Comparison of ENCODE assay signal across 16 cellular contexts in the genomic region with DNA sequence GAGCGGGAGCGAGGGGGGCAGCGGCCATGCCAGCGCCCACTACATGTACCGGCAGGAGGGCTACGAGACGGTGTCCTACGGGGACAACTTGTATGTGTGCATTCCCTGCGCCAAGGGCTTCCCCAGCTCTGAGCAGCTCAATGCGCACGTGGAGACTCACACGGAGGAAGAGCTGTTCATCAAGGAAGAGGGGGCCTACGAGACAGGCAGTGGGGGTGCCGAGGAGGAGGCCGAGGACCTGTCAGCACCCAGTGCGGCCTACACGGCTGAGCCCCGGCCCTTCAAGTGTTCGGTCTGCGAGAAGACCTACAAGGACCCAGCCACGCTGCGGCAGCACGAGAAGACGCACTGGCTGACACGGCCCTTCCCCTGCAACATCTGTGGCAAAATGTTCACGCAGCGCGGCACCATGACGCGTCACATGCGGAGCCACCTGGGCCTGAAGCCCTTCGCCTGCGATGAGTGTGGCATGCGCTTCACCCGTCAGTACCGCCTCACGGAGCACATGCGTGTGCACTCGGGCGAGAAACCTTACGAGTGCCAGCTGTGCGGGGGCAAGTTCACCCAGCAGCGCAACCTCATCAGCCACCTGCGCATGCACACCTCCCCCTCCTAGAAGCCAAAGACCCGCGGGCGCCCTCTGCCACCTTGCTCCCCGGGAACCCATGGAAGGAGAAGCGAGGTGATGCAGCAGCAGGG. TPM values are rescaled to one million over a fixed set of nuclear protein-coding genes. Genes with fewer than 3 reads are reported as not detected.
DNase-seq lines count a peak whose midpoint lies in the region; ATAC-seq and TF ChIP-seq lines count a peak whose summit lies in the region.
"Had no signal": no experiment of that assay in that cellular context is flagged by ENCODE, and none has a peak within 500 bp of the region (broad histone marks: within the 10 kb centered on the region; RNA-seq: fewer than 3 reads in every experiment).

No MANE protein-coding gene starts in this region.

- H4K8ac ChIP-seq in trophoblast cell (ENCODE audit: low read depth, low read length): no peak overlapping the region

- H3K9me3 Mint-ChIP-seq in endothelial cell (ENCODE audit: unreplicated experiment) (no peaks in the 10 kb centered on the region), type B pancreatic cell (no peaks in the 10 kb centered on the region)
- H3K9me3 Mint-ChIP-seq: immature natural killer cell; stimulated activated naive CD8-positive, alpha-beta T cell treated with anti-CD3 and anti-CD28 coated beads, Interleukin-15, amount 100 ng/mL, for 72 hours had no signal

- H3K36me3 Mint-ChIP-seq in endothelial cell (ENCODE audit: low read depth, unreplicated experiment) (peaks cover 4% of the 10 kb centered on the region), type B pancreatic cell (no peaks in the 10 kb centered on the region)
- H3K36me3 Mint-ChIP-seq: immature natural killer cell had no signal

- H3K27ac ChIP-seq in trophoblast cell (ENCODE audit: low read depth, low read length): no peak overlapping the region
- H3K27ac ChIP-seq: parathyroid adenoma had no signal

- no peak for TF ChIP-seq CTCF in endothelial cell (IDR thresholded peaks at IDR 0.05; ENCODE audit: unreplicated experiment)
- no peak for TF ChIP-seq CTCF in type B pancreatic cell (conservative IDR thresholded peaks at IDR 0.05)

- no peak overlapping the region for H3K4ac ChIP-seq in trophoblast cell (ENCODE audit: low read depth, low read length)

- H4K12ac ChIP-seq in trophoblast cell (ENCODE audit: low read depth, low read length): no peak overlapping the region

- peak; percentile 59 for DNase-seq in activated effector memory CD4-positive, alpha-beta T cell treated with anti-CD3 and anti-CD28 coated beads, Interleukin-2, amount 50 U/mL, for 16 hours
- no peak for DNase-seq in activated effector memory CD4-positive, alpha-beta T cell treated with Interleukin-2 at 50 U/mL for 16 hours
- DNase-seq in endothelial cell (ENCODE audit: low spot score) (peak; percentile 3), mucosa of gallbladder (ENCODE audit: low spot score) (peak; percentile 6), type B pancreatic cell (ENCODE audit: extremely low spot score, unreplicated experiment) (peak; percentile 69), middle frontal gyrus (ENCODE audit: extremely low spot score, low spot score) (no peak), trophoblast cell (no peak)
- DNase-seq: activated gamma-delta T cell treated with Interleukin-2 at 50 U/mL for 16 hours, cortex of kidney, immature natural killer cell, NCI-H1048, NCI-H526 treated with DMSO at 0.1 percent for 48 hours, T-helper 9 cell had no signal

- no peak overlapping the region for H3K14ac ChIP-seq in trophoblast cell (ENCODE audit: low read length)

- H3K36me3 ChIP-seq in trophoblast cell (ENCODE audit: control insufficient read depth in 1 of 2, insufficient read depth in 2 of 2, low read length in 2 of 2): peaks cover 71 to 72% of the 10 kb centered on the region in 2 experiments

- peaks cover 12% of the 10 kb centered on the region for H3K79me2 ChIP-seq in trophoblast cell (ENCODE audit: control insufficient read depth, insufficient read depth, low read length, poor library complexity)
- H3K79me2 ChIP-seq: parathyroid adenoma had no signal

- H3K23ac ChIP-seq in trophoblast cell (ENCODE audit: low read length): no peak overlapping the region

- H3K9ac ChIP-seq in trophoblast cell (ENCODE audit: low read length): no peak overlapping the region
- H3K9ac ChIP-seq: parathyroid adenoma had no signal

- H3K4me3 Mint-ChIP-seq in endothelial cell (ENCODE audit: unreplicated experiment) (no peak overlapping the region), type B pancreatic cell (no peak overlapping the region)
- H3K4me3 Mint-ChIP-seq: immature natural killer cell; stimulated activated naive CD8-positive, alpha-beta T cell treated with anti-CD3 and anti-CD28 coated beads, Interleukin-15, amount 100 ng/mL, for 72 hours had no signal

- no peak overlapping the region for H3K4me3 ChIP-seq in trophoblast cell (ENCODE audit: low read depth, low read length)

- no peak overlapping the region for H2BK12ac ChIP-seq in trophoblast cell (ENCODE audit: low read length)

- no peak overlapping the region for H2BK5ac ChIP-seq in trophoblast cell (ENCODE audit: low read depth, low read length, poor library complexity)

- H3K27me3 ChIP-seq in trophoblast cell (ENCODE audit: insufficient read depth, low read length): no peaks in the 10 kb centered on the region

- H2AFZ ChIP-seq in trophoblast cell (ENCODE audit: insufficient read depth, low read length, poor library complexity): no peak overlapping the region
- H2AFZ ChIP-seq: parathyroid adenoma had no signal

- peaks cover under 1 to 3% of the 10 kb centered on the region in 2 experiments for H3K4me1 ChIP-seq in trophoblast cell (ENCODE audit: control insufficient read depth in 1 of 2, insufficient read depth in 2 of 2, low read length in 2 of 2)
- H3K4me1 ChIP-seq: parathyroid adenoma had no signal

- no peak overlapping the region for H3K27ac Mint-ChIP-seq in endothelial cell (ENCODE audit: unreplicated experiment)
- no peak overlapping the region for H3K27ac Mint-ChIP-seq in type B pancreatic cell
- H3K27ac Mint-ChIP-seq: immature natural killer cell; stimulated activated naive CD8-positive, alpha-beta T cell treated with anti-CD3 and anti-CD28 coated beads, Interleukin-15, amount 100 ng/mL, for 72 hours had no signal

- no peak overlapping the region for H3K4me2 ChIP-seq in trophoblast cell (ENCODE audit: low read length)

- H2AK5ac ChIP-seq in trophoblast cell (ENCODE audit: low read length): no peak overlapping the region

- peaks cover 2% of the 10 kb centered on the region for H3K27me3 Mint-ChIP-seq in endothelial cell (ENCODE audit: unreplicated experiment)
- H3K27me3 Mint-ChIP-seq in type B pancreatic cell: no peaks in the 10 kb centered on the region
- H3K27me3 Mint-ChIP-seq: stimulated activated naive CD8-positive, alpha-beta T cell treated with anti-CD3 and anti-CD28 coated beads, Interleukin-15, amount 100 ng/mL, for 72 hours had no signal

- ATAC-seq in GM21737 (IDR thresholded peaks at IDR 0.05; ENCODE audit: unreplicated experiment): no peak
- ATAC-seq: stimulated activated naive CD8-positive, alpha-beta T cell treated with anti-CD3 and anti-CD28 coated beads, Interleukin-15, amount 100 ng/mL, for 72 hours had no signal

- H2BK120ac ChIP-seq in trophoblast cell (ENCODE audit: insufficient read depth, low read length, poor library complexity): no peak overlapping the region

- H4K91ac ChIP-seq in trophoblast cell (ENCODE audit: low read depth, low read length): no peak overlapping the region

- WGBS in trophoblast cell (ENCODE audit: extremely low coverage, insufficient coverage, insufficient read length): no CpG with 5 or more reads among the region's 49 CpGs

- H3K4me1 Mint-ChIP-seq in endothelial cell (ENCODE audit: unreplicated experiment) (no peaks in the 10 kb centered on the region), type B pancreatic cell (ENCODE audit: unreplicated experiment) (peaks cover 3% of the 10 kb centered on the region)
- H3K4me1 Mint-ChIP-seq: immature natural killer cell; stimulated activated naive CD8-positive, alpha-beta T cell treated with anti-CD3 and anti-CD28 coated beads, Interleukin-15, amount 100 ng/mL, for 72 hours had no signal

- H3K79me1 ChIP-seq in trophoblast cell (ENCODE audit: low read length): peaks cover under 1% of the 10 kb centered on the region

- H3K9me3 ChIP-seq in trophoblast cell (ENCODE audit: insufficient read depth, low read depth, low read length): peaks cover 3% of the 10 kb centered on the region

- no peak overlapping the region for H3K18ac ChIP-seq in trophoblast cell (ENCODE audit: low read length)

RNA-seq across cellular contexts. Expression of a gene that starts 20.9 kb away (rescaled TPM):
- total RNA-seq in endothelial cell (ENCODE audit: unreplicated experiment) (0.92 TPM), mucosa of gallbladder (2.8 TPM), type B pancreatic cell (ENCODE audit: low replicate concordance) (6.8 and 20.2 TPM in 2 replicates)
- polyA plus RNA-seq in trophoblast cell (2013): 7.7 and 8.4 TPM in 2 replicates

RNA-seq across cellular contexts. Expression of a gene that starts 29.1 kb away (rescaled TPM):
- total RNA-seq in endothelial cell (ENCODE audit: unreplicated experiment) (23.5 TPM), mucosa of gallbladder (4.5 TPM), type B pancreatic cell (ENCODE audit: low replicate concordance) (36.1 and 65.5 TPM in 2 replicates)
- polyA plus RNA-seq in trophoblast cell (2013): 61.7 and 66.5 TPM in 2 replicates

Comparison
In these comparisons a context has a peak if more than half of its experiments do, and no peak if none do; other contexts are left out.
1. DNase-seq: peak in activated effector memory CD4-positive, alpha-beta T cell treated with anti-CD3 and anti-CD28 coated beads, Interleukin-2, amount 50 U/mL, for 16 hours (single experiment), endothelial cell (single experiment), mucosa of gallbladder (single experiment) and type B pancreatic cell (single experiment); none in activated effector memory CD4-positive, alpha-beta T cell treated with Interleukin-2 at 50 U/mL for 16 hours (single experiment), middle frontal gyrus (single experiment) and trophoblast cell (0 of 2).